8 cellular contexts compared by ENCODE assay signal in genomic region chr5:98773464-98774191, GRCh38. TPM values are rescaled to one million over a fixed set of nuclear protein-coding genes. Genes with fewer than 3 reads are reported as not detected.
DNase-seq lines count a peak whose midpoint lies in the region; ATAC-seq, FAIRE-seq and TF ChIP-seq lines count a peak whose summit lies in the region.

Gene RGMB (plus strand): TSS chr5:98773663. CDS start chr5:98774071, 408 bp downstream.

- H3K27ac Mint-ChIP-seq in IgD-negative memory B cell: peak within 1 kb of the TSS; percentile 97 to 98 (median 97)
- H3K27ac Mint-ChIP-seq in naive thymus-derived CD8-positive, alpha-beta T cell: peak within 1 kb of the TSS; percentile 91 to 98 (median 96)
- peak within 1 kb of the TSS; percentile 93 for H3K27ac Mint-ChIP-seq in stimulated activated naive B cell treated with anti-CD40 and anti-IgM and Interleukin-4, amounts not matched to agents 10 μg/mL and 1 μg/mL and 100 μg/mL, for 72 hours

- H3K4me1 ChIP-seq in Panc1 (ENCODE audit: control insufficient read depth, insufficient read depth, low read length): peaks cover 29% of the 10 kb centered on the region

- peak within 1 kb of the TSS; percentile 89 for H3K27ac ChIP-seq in Panc1 (ENCODE audit: low read length)

- no TSS peak for BruUV-seq in Panc1 (replicated peaks; lab: Mats Ljungman, UMichigan)

- H3K36me3 Mint-ChIP-seq in IgD-negative memory B cell: no peaks in the 10 kb centered on the region
- H3K36me3 Mint-ChIP-seq in naive thymus-derived CD8-positive, alpha-beta T cell: peaks cover 0 to 2% (median 0%) of the 10 kb centered on the region in 3 donors
- H3K36me3 Mint-ChIP-seq in stimulated activated naive B cell treated with anti-CD40 and anti-IgM and Interleukin-4, amounts not matched to agents 10 μg/mL and 1 μg/mL and 100 μg/mL, for 72 hours: peaks cover 3 to 4% of the 10 kb centered on the region in 2 donors

- POLR2A ChIA-PET in Panc1 (lab: Charles Lee): no interaction called here
- POLR2A ChIA-PET in naive thymus-derived CD8-positive, alpha-beta T cell (lab: Charles Lee): interaction anchor here (1.5 kb wide), 1 partner anchor 155 kb away, joined by 3 read pairs; the partner anchor contains the start of gene CHD1

- FAIRE-seq in D721Med (lab: Jason Lieb, UNC): no peak

- H3K4me3 ChIP-seq in Panc1 (ENCODE audit: low read depth in 2 of 2, low read length in 2 of 2) (peak within 1 kb of the TSS; percentile 71 to 90), fibroblast of mammary gland (ENCODE audit: control insufficient read depth, low read depth, low read length) (peak within 1 kb of the TSS; percentile 93)

- H3K27me3 Mint-ChIP-seq in IgD-negative memory B cell: peaks cover 8% of the 10 kb centered on the region
- peaks cover 0 to 24% (median under 1%) of the 10 kb centered on the region in 5 donors for H3K27me3 Mint-ChIP-seq in naive thymus-derived CD8-positive, alpha-beta T cell
- peaks cover under 1 to 11% of the 10 kb centered on the region in 2 donors for H3K27me3 Mint-ChIP-seq in stimulated activated naive B cell treated with anti-CD40 and anti-IgM and Interleukin-4, amounts not matched to agents 10 μg/mL and 1 μg/mL and 100 μg/mL, for 72 hours

- ATAC-seq in GM21529 (IDR thresholded peaks at IDR 0.05; ENCODE audit: unreplicated experiment): peak; percentile 81
- ATAC-seq in Panc1: peak; percentile 90
- peak; percentile 83 to 85 for ATAC-seq in naive thymus-derived CD8-positive, alpha-beta T cell
- ATAC-seq in stimulated activated naive B cell treated with anti-CD40 and anti-IgM and Interleukin-4, amounts not matched to agents 10 μg/mL and 1 μg/mL and 100 μg/mL, for 72 hours (replicated peaks): peak; percentile 87 to 92

- peak; percentile 86 for DNase-seq in D721Med (ENCODE audit: insufficient read length, low spot score)
- peak; percentile 94 for DNase-seq in Panc1 (ENCODE audit: low read depth, low spot score)
- peak; percentile 86 for DNase-seq in activated T-helper 9 cell treated with anti-CD3 and anti-CD28 coated beads, Interleukin-2, amount 50 U/mL, for 16 hours (ENCODE audit: low read depth)
- peak; percentile 99 for DNase-seq in fibroblast of mammary gland (ENCODE audit: low read depth)
- DNase-seq in naive thymus-derived CD8-positive, alpha-beta T cell: peak; percentile 77 to 96 (median 90)
- DNase-seq in stimulated activated naive B cell treated with anti-CD40 and anti-IgM and Interleukin-4, amounts not matched to agents 10 μg/mL and 1 μg/mL and 100 μg/mL, for 72 hours: peak; percentile 89

- H3K4me3 Mint-ChIP-seq in IgD-negative memory B cell: peak within 1 kb of the TSS; percentile 97 to 99 (median 98)
- peak within 1 kb of the TSS; percentile 92 to 100 (median 97) for H3K4me3 Mint-ChIP-seq in naive thymus-derived CD8-positive, alpha-beta T cell
- H3K4me3 Mint-ChIP-seq in stimulated activated naive B cell treated with anti-CD40 and anti-IgM and Interleukin-4, amounts not matched to agents 10 μg/mL and 1 μg/mL and 100 μg/mL, for 72 hours: peak within 1 kb of the TSS; percentile 94 to 96

- peaks cover 18 to 44% (median 37%) of the 10 kb centered on the region in 3 donors for H3K4me1 Mint-ChIP-seq in IgD-negative memory B cell
- peaks cover 32 to 76% (median 63%) of the 10 kb centered on the region in 4 donors for H3K4me1 Mint-ChIP-seq in naive thymus-derived CD8-positive, alpha-beta T cell
- H3K4me1 Mint-ChIP-seq in stimulated activated naive B cell treated with anti-CD40 and anti-IgM and Interleukin-4, amounts not matched to agents 10 μg/mL and 1 μg/mL and 100 μg/mL, for 72 hours: peaks cover 35 to 68% of the 10 kb centered on the region in 2 donors

- CTCF ChIA-PET in Panc1 (lab: Charles Lee): no interaction called here

- H3K9me3 Mint-ChIP-seq in IgD-negative memory B cell: no peaks in the 10 kb centered on the region
- H3K9me3 Mint-ChIP-seq in naive thymus-derived CD8-positive, alpha-beta T cell: no peaks in the 10 kb centered on the region
- H3K9me3 Mint-ChIP-seq in stimulated activated naive B cell treated with anti-CD40 and anti-IgM and Interleukin-4, amounts not matched to agents 10 μg/mL and 1 μg/mL and 100 μg/mL, for 72 hours: no peaks in the 10 kb centered on the region

- no peaks in the 10 kb centered on the region for H3K36me3 ChIP-seq in Panc1 (ENCODE audit: control insufficient read depth, insufficient read depth, low read length)

- TF ChIP-seq CTCF in D721Med (IDR thresholded peaks at IDR 0.05; ENCODE audit: insufficient read depth, missing control alignments) (no peak), Panc1 (IDR thresholded peaks at IDR 0.05) (peak; percentile 34), fibroblast of mammary gland (conservative IDR thresholded peaks at IDR 0.05; ENCODE audit: control insufficient read depth, insufficient read depth, low read depth, low read length) (no peak)

- no peaks in the 10 kb centered on the region for H3K27me3 ChIP-seq in Panc1 (ENCODE audit: control insufficient read depth, insufficient read depth, low read length)

- in situ Hi-C loops in Panc1 (cut with HindIII; ENCODE audit: low pct_unique_long_range_greater_than_20kb, low sequenced_read_pairs): no loop called here

- H3K9me3 ChIP-seq in Panc1 (ENCODE audit: control insufficient read depth, insufficient read depth, low read depth, low read length): no peaks in the 10 kb centered on the region

- intact Hi-C loops in Panc1 (cut with micrococcal nuclease; ENCODE audit: unreplicated experiment): loop anchor here (5.0 to 10.0 kb wide), 3 partner anchors 54 to 1586 kb away; no protein-coding TSS in a partner anchor

RNA-seq across cellular contexts. Expression of gene RGMB, which starts in this region (rescaled TPM):
- polyA plus RNA-seq in IgD-negative memory B cell: 5.2 TPM
- 25.4 TPM for total RNA-seq in Panc1 (2021; ENCODE audit: unreplicated experiment)
- 17.0 TPM for polyA plus RNA-seq in Panc1 (2012; ENCODE audit: insufficient read length)
- 10 to 100 TPM; 23.0 to 25.0 TPM for total RNA-seq in naive thymus-derived CD8-positive, alpha-beta T cell
- polyA plus RNA-seq in naive thymus-derived CD8-positive, alpha-beta T cell: 1 to 10 TPM; 2.0 to 4.2 (median 3.6) TPM

Comparison
In these comparisons a context has a peak if more than half of its experiments do, and no peak if none do; other contexts are left out.
1. Peak in every context shown above with its lines: DNase-seq, ATAC-seq, H3K4me3 ChIP-seq and H3K27ac ChIP-seq.